In the genomic region with DNA sequence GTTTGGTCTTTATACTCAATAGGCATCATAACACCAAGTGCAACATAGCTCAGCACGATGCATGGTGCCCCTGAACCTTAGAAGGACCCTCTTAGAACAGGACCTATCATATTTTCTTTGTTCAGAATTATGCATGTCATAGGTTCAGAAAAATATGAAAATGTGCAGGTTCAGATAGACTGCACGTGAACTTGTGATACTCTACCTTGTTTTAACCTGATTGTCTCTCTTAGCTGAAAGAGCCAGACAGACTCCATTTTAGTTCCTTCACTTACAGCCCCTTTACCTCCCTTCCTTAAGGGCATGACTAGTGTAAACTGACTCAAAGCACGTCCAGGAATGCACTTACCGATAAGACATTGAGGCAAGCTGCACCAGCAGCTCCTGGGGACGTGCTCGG, we compare ENCODE assay signal across 19 cellular contexts. TPM values are rescaled to one million over a fixed set of nuclear protein-coding genes. Genes with fewer than 3 reads are reported as not detected.
DNase-seq lines count a peak whose midpoint lies in the region; ATAC-seq and TF ChIP-seq lines count a peak whose summit lies in the region.
"Had no signal": no experiment of that assay in that cellular context is flagged by ENCODE, and none has a peak within 500 bp of the region (broad histone marks: within the 10 kb centered on the region; RNA-seq: fewer than 3 reads in every experiment).

No MANE protein-coding gene starts in this region.

- no peak overlapping the region for H3K4me3 Mint-ChIP-seq in endothelial cell (ENCODE audit: unreplicated experiment)
- H3K4me3 Mint-ChIP-seq in nephron progenitor cell = no peak overlapping the region
- H3K4me3 Mint-ChIP-seq: activated CD4-positive, alpha-beta T cell treated with anti-CD3 and anti-CD28 coated beads for 36 hours; effector memory CD8-positive, alpha-beta T cell had no signal

- H3K27me3 Mint-ChIP-seq in endothelial cell (ENCODE audit: unreplicated experiment) (peaks cover 7% of the 10 kb centered on the region), nephron progenitor cell (ENCODE audit: low read depth, poor library complexity) (no peaks in the 10 kb centered on the region)
- H3K27me3 Mint-ChIP-seq: activated CD4-positive, alpha-beta T cell treated with anti-CD3 and anti-CD28 coated beads for 36 hours; effector memory CD8-positive, alpha-beta T cell had no signal

- peaks cover 19% of the 10 kb centered on the region for H3K79me2 ChIP-seq in PC-9 (ENCODE audit: low read depth)

- H2AFZ ChIP-seq in PC-9 = no peak overlapping the region

- intact Hi-C loops in PC-9 (cut with micrococcal nuclease; ENCODE audit: unreplicated experiment) = no loop called here
- intact Hi-C loops in transverse colon (cut with DNase I; ENCODE audit: low total_unique reads) = no loop called here

- H3K27ac Mint-ChIP-seq in endothelial cell (ENCODE audit: unreplicated experiment) (peak overlapping the region; percentile 45), nephron progenitor cell (peak overlapping the region; percentile 100)
- H3K27ac Mint-ChIP-seq: activated CD4-positive, alpha-beta T cell treated with anti-CD3 and anti-CD28 coated beads for 36 hours; effector memory CD8-positive, alpha-beta T cell had no signal

- ATAC-seq in GM21576 (IDR thresholded peaks at IDR 0.05; ENCODE audit: unreplicated experiment) = no peak
- ATAC-seq: activated CD4-positive, alpha-beta T cell treated with anti-CD3 and anti-CD28 coated beads for 36 hours; effector memory CD8-positive, alpha-beta T cell; sciatic nerve had no signal

- POLR2A ChIA-PET in PC-9 (lab: Charles Lee; ENCODE audit: unreplicated experiment) = no interaction called here

- H3K4me2 ChIP-seq in PC-9 = no peak overlapping the region
- H3K4me2 ChIP-seq: BLaER1 treated with 17β-estradiol and CSF1 and Interleukin-3, amounts not matched to agents 10 nM and 100 nM had no signal

- H3K36me3 Mint-ChIP-seq in endothelial cell (ENCODE audit: low read depth, unreplicated experiment) (peaks cover 3% of the 10 kb centered on the region), nephron progenitor cell (ENCODE audit: low read depth) (peaks cover 12% of the 10 kb centered on the region)

- TF ChIP-seq POLR2A in transverse colon (IDR thresholded peaks at IDR 0.05) (no peak), Peyer's patch (IDR thresholded peaks at IDR 0.05) (no peak)

- no peaks in the 10 kb centered on the region for H3K36me3 ChIP-seq in PC-9 (ENCODE audit: low read depth)
- peaks cover 0 to 5% (median 0%) of the 10 kb centered on the region in 4 donors for H3K36me3 ChIP-seq in transverse colon
- no peaks in the 10 kb centered on the region for H3K36me3 ChIP-seq in Peyer's patch

- CTCF ChIA-PET in PC-9 (lab: Charles Lee) = no interaction called here

- peaks cover 14% of the 10 kb centered on the region for H3K4me1 Mint-ChIP-seq in endothelial cell (ENCODE audit: unreplicated experiment)
- H3K4me1 Mint-ChIP-seq in nephron progenitor cell = peaks cover 55% of the 10 kb centered on the region

- H3K9me3 Mint-ChIP-seq in endothelial cell (ENCODE audit: unreplicated experiment) = no peaks in the 10 kb centered on the region
- peaks cover 3% of the 10 kb centered on the region for H3K9me3 Mint-ChIP-seq in nephron progenitor cell
- H3K9me3 Mint-ChIP-seq: effector memory CD8-positive, alpha-beta T cell had no signal

- H3K27me3 ChIP-seq in PC-9 (ENCODE audit: insufficient read depth, low read depth) (no peaks in the 10 kb centered on the region), transverse colon (no peaks in the 10 kb centered on the region), Peyer's patch (no peaks in the 10 kb centered on the region)
- H3K27me3 ChIP-seq: BLaER1 treated with 17β-estradiol and CSF1 and Interleukin-3, amounts not matched to agents 10 nM and 100 nM had no signal

- no peaks in the 10 kb centered on the region for H3K9me2 ChIP-seq in PC-9 (ENCODE audit: insufficient read depth)

- no peak overlapping the region for H3K4me3 ChIP-seq in PC-9
- no peak overlapping the region for H3K4me3 ChIP-seq in transverse colon
- H3K4me3 ChIP-seq in Peyer's patch = no peak overlapping the region
- H3K4me3 ChIP-seq: BLaER1 treated with 17β-estradiol and CSF1 and Interleukin-3, amounts not matched to agents 10 nM and 100 nM had no signal

- H3K9me3 ChIP-seq in PC-9 (ENCODE audit: insufficient read depth, low read depth) (no peaks in the 10 kb centered on the region), transverse colon (no peaks in the 10 kb centered on the region), Peyer's patch (no peaks in the 10 kb centered on the region)
- H3K9me3 ChIP-seq: BLaER1 treated with 17β-estradiol and CSF1 and Interleukin-3, amounts not matched to agents 10 nM and 100 nM had no signal

- no peak for TF ChIP-seq EP300 in transverse colon (IDR thresholded peaks at IDR 0.05; ENCODE audit: low read depth)

- in situ Hi-C loops in transverse colon (cut with MboI; ENCODE audit: low pct_ligation_motif_present in 1 of 4, low pct_unique_long_range_greater_than_20kb in 1 of 4, low sequenced_read_pairs in 3 of 4) = no loop called here

- H3K27ac ChIP-seq in PC-9 (peak overlapping the region; percentile 63), transverse colon (peak overlapping the region; percentile 86 to 96 (median 94)), Peyer's patch (peak overlapping the region in 1 of 4 donors; percentile 95)
- H3K27ac ChIP-seq: BLaER1 treated with 17β-estradiol and CSF1 and Interleukin-3, amounts not matched to agents 10 nM and 100 nM had no signal

- no peak for DNase-seq in PC-9
- no peak for DNase-seq in endothelial cell (ENCODE audit: low spot score)
- no peak for DNase-seq in nephron progenitor cell
- DNase-seq in transverse colon = no peak
- no peak for DNase-seq in GM10266 (ENCODE audit: extremely low spot score)
- DNase-seq in Peyer's patch = no peak
- no peak for DNase-seq in NCI-H2029 treated with DMSO at 0.1 percent for 48 hours (lab: John Stamatoyannopoulos, UW)
- DNase-seq: activated CD4-positive, alpha-beta T cell treated with anti-CD3 and anti-CD28 coated beads for 36 hours; activated CD8-positive, alpha-beta memory T cell treated with anti-CD3 and anti-CD28 coated beads, Interleukin-2, amount 50 U/mL, for 48 hours; DMS53; effector memory CD8-positive, alpha-beta T cell; foreskin melanocyte; NCI-H1436; NCI-H2171 treated with DMSO at 0.1 percent for 48 hours; NCI-H774; stimulated activated CD4-positive, alpha-beta T cell treated with anti-CD3 and anti-CD28 coated beads, Interleukin-2, amount 100 ng/mL, for 24 hours had no signal

- peaks cover 38% of the 10 kb centered on the region for H3K4me1 ChIP-seq in PC-9 (replicated peaks; ENCODE audit: insufficient read depth)
- peaks cover 31 to 40% (median 36%) of the 10 kb centered on the region in 4 donors for H3K4me1 ChIP-seq in transverse colon
- H3K4me1 ChIP-seq in Peyer's patch = peaks cover 0 to 30% (median 0%) of the 10 kb centered on the region in 4 donors

- no TSS peak for BruUV-seq in PC-9 (replicated peaks; lab: Mats Ljungman, UMichigan)

- H3F3A ChIP-seq in PC-9 (ENCODE audit: insufficient read depth, low read depth) = peaks cover 42% of the 10 kb centered on the region; the same call in 1 of the 2 replicates

- 71 to 84% methylated on average over 4 to 6 of the region's 6 CpGs for WGBS in transverse colon (ENCODE audit: low coverage in 1 of 2), 2 donors

- TF ChIP-seq CTCF in PC-9 (conservative IDR thresholded peaks at IDR 0.05) (no peak), endothelial cell (IDR thresholded peaks at IDR 0.05; ENCODE audit: unreplicated experiment) (no peak), nephron progenitor cell (IDR thresholded peaks at IDR 0.05) (no peak), transverse colon (IDR thresholded peaks at IDR 0.05) (no peak), GM10266 (IDR thresholded peaks at IDR 0.05; ENCODE audit: control insufficient read depth, insufficient read depth, low read depth, missing control alignments) (no peak), Peyer's patch (IDR thresholded peaks at IDR 0.05) (no peak)

- H4K20me1 ChIP-seq in PC-9 (ENCODE audit: insufficient read depth) = no peaks in the 10 kb centered on the region
- H4K20me1 ChIP-seq: BLaER1 treated with 17β-estradiol and CSF1 and Interleukin-3, amounts not matched to agents 10 nM and 100 nM had no signal

RNA-seq across cellular contexts. Expression of gene MYOF, which starts 35.1 kb away (rescaled TPM):
- total RNA-seq in PC-9 (2021) (255 and 274 TPM in 2 replicates), endothelial cell (ENCODE audit: unreplicated experiment) (12.4 TPM), transverse colon (10 to 100 TPM; 18.9 to 57.2 (median 50.2) TPM), Peyer's patch (10 to 100 TPM; 15.1 to 52.8 (median 24.4) TPM)

RNA-seq across cellular contexts. Expression of gene CEP55, which starts 49.4 kb away (rescaled TPM):
- total RNA-seq in PC-9 (2021) (29.6 and 38.9 TPM in 2 replicates), endothelial cell (ENCODE audit: unreplicated experiment) (3.5 TPM), transverse colon (10 to 100 TPM in 1 of 4 donors, 1 to 10 TPM in 2, not detected in 1; 1.1 to 13.1 (median 4.3) TPM), Peyer's patch (10 to 100 TPM in 1 of 4 donors, 1 to 10 TPM in 3; 1.1 to 32.2 (median 4.5) TPM)
